ENCODE assay signal across 24 cellular contexts in genomic region chr17:79405823-79406222, GRCh38.
"Had no signal": no experiment of that assay in that cellular context is flagged by ENCODE, and none has a peak within 500 bp of the region (broad histone marks: within the 10 kb centered on the region; RNA-seq: fewer than 3 reads in every experiment).

No MANE protein-coding gene starts in this region.

- H3K4me3 ChIP-seq: colonic mucosa, esophagus muscularis mucosa, gastroesophageal sphincter, heart right ventricle, left lung, lower lobe of right lung, mucosa of descending colon had no signal

- H3K4me1 ChIP-seq: colonic mucosa, foreskin keratinocyte, lower lobe of right lung had no signal

- FAIRE-seq: endometrium, frontal cortex, islet of Langerhans, keratinocyte had no signal

- H3K36me3 ChIP-seq: colonic mucosa, esophagus muscularis mucosa, gastroesophageal sphincter, heart right ventricle, left lung, lower lobe of right lung had no signal

- ATAC-seq: effector memory CD8-positive, alpha-beta T cell; foreskin keratinocyte; left cardiac atrium; left lung; left ventricle myocardium superior; lower lobe of right lung; mucosa of descending colon had no signal

- H3K9me3 Mint-ChIP-seq: dendritic cell treated with granulocyte-macrophage colony-stimulating factor and Interleukin-4, amounts not matched to agents 40 ng/mL and 50 ng/mL, for 4 days; effector memory CD8-positive, alpha-beta T cell; endodermal cell; mesothelial cell of epicardium had no signal

- H3K4me3 Mint-ChIP-seq: dendritic cell treated with granulocyte-macrophage colony-stimulating factor and Interleukin-4, amounts not matched to agents 40 ng/mL and 50 ng/mL, for 4 days; effector memory CD8-positive, alpha-beta T cell; endodermal cell; mesothelial cell of epicardium; naive B cell had no signal

- H3K27ac ChIP-seq: colonic mucosa, esophagus muscularis mucosa, foreskin keratinocyte, gastroesophageal sphincter, heart right ventricle, left lung, lower lobe of right lung had no signal

- H3K9me3 ChIP-seq: colonic mucosa, esophagus muscularis mucosa, gastroesophageal sphincter, heart right ventricle, left lung, lower lobe of right lung, mucosa of descending colon had no signal

- DNase-seq: colonic mucosa; cortex of kidney; effector CD8-positive, alpha-beta T cell; effector memory CD8-positive, alpha-beta T cell; endodermal cell; foreskin keratinocyte; head of caudate nucleus; heart right ventricle; hippocampal formation; left cardiac atrium; left lung; left ventricle myocardium superior; lower lobe of right lung; mesenchymal stem cell; mucosa of descending colon; naive B cell had no signal

- H3K36me3 Mint-ChIP-seq: mesothelial cell of epicardium, naive B cell had no signal

- H3K27ac Mint-ChIP-seq: dendritic cell treated with granulocyte-macrophage colony-stimulating factor and Interleukin-4, amounts not matched to agents 40 ng/mL and 50 ng/mL, for 4 days; effector memory CD8-positive, alpha-beta T cell; endodermal cell; mesothelial cell of epicardium; naive B cell had no signal
